17 cellular contexts compared by ENCODE assay signal in the genomic region with DNA sequence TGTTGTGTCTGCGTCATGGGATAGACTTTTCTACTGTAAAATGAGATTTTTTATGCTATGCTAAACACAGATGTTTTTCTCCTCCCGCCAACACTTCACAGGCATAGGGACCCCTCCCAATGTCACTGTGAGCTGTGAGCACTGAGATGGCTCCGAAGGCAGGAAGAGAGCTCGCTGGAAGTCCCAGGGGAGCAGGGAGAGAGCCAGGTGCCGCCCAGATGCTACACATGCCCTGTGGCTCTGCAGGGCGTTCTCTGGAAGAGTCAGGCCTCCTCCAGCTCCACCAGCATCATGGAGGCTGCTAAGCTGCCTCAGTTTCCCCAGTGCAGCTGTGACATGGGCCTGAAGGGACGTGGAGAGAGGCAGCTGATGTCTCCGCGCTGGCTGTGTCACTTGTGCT.
"Had no signal": no experiment of that assay in that cellular context is flagged by ENCODE, and none has a peak within 500 bp of the region (broad histone marks: within the 10 kb centered on the region; RNA-seq: fewer than 3 reads in every experiment).

No MANE protein-coding gene starts in this region.

- H3K4me3 ChIP-seq: adrenal gland, thyroid gland, uterus had no signal

- DNase-seq: activated CD4-positive, alpha-beta T cell treated with anti-CD3 and anti-CD28 coated beads for 4 hours; activated CD8-positive, alpha-beta T cell treated with anti-CD3 and anti-CD28 coated beads for 36 hours; activated effector memory CD4-positive, alpha-beta T cell treated with Interleukin-2 at 50 U/mL for 16 hours; activated T-cell treated with anti-CD3 and anti-CD28 coated beads, Interleukin-2, amount 50 U/mL, for 4 hours; adrenal gland; hippocampal formation; kidney glomerular epithelial cell; left ventricle myocardium superior; mesenchymal stem cell; nephron progenitor cell; stimulated activated CD4-positive, alpha-beta T cell treated with anti-CD3 and anti-CD28 coated beads, Interleukin-2, amount 100 ng/mL, for 48 hours; thyroid gland; uterus had no signal

- H3K36me3 ChIP-seq: adrenal gland, thyroid gland, uterus had no signal

- H3K9me3 ChIP-seq: adrenal gland, thyroid gland, uterus had no signal

- H3K27me3 ChIP-seq: adrenal gland, thyroid gland, uterus had no signal

- H3K4me1 ChIP-seq: adrenal gland had no signal

- ATAC-seq: activated CD8-positive, alpha-beta T cell treated with anti-CD3 and anti-CD28 coated beads for 36 hours; activated T-cell treated with anti-CD3 and anti-CD28 coated beads, Interleukin-2, amount 50 U/mL, for 4 hours; left ventricle myocardium superior; stimulated activated memory B cell treated with anti-CD40 and anti-IgM and Interleukin-4, amounts not matched to agents 10 μg/mL and 1 μg/mL and 100 μg/mL, for 72 hours; WTC11 had no signal

- H3K27ac ChIP-seq: adrenal gland, thyroid gland, uterus had no signal

- FAIRE-seq: colon, TTC549 had no signal
